ENCODE assay signal across 23 cellular contexts in the genomic region with DNA sequence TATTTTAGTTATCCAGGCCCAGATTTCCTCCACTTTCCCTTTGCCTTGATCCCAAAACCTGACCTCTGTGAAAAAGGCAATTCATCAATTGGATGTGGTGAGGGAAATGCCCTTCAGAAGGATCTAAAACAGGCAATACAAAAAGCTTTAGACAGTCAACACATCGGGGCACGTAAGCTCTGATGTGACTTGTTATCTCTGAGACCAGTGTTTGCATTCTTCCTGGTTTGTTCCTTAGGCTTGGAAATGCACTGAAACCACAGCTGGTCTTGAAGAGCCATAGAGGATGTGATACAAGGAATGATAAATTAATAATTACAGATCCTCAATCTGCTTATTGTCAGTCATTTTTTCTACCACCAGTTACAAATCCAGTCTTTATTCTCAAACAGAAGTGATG.
DNase-seq lines count a peak whose midpoint lies in the region; ATAC-seq, FAIRE-seq and TF ChIP-seq lines count a peak whose summit lies in the region.
"Had no signal": no experiment of that assay in that cellular context is flagged by ENCODE, and none has a peak within 500 bp of the region (broad histone marks: within the 10 kb centered on the region; RNA-seq: fewer than 3 reads in every experiment).

No MANE protein-coding gene starts in this region.

- intact Hi-C loops in pancreas (cut with DNase I), result loop anchor here in 2 of 3 donors (5.0 to 10.0 kb wide), 2 partner anchors 218 to 220 kb away; no protein-coding TSS in a partner anchor

- no peaks in the 10 kb centered on the region for H3K9me3 ChIP-seq in pancreas
- H3K9me3 ChIP-seq: prostate gland, upper lobe of left lung had no signal

- H3K23ac ChIP-seq in mesendoderm (ENCODE audit: low read length), result no peak overlapping the region

- no peak overlapping the region for H3K18ac ChIP-seq in mesendoderm (ENCODE audit: low read length)

- H3K36me3 ChIP-seq in mesendoderm (ENCODE audit: control insufficient read depth, insufficient read depth, low read length) (no peaks in the 10 kb centered on the region), pancreas (no peaks in the 10 kb centered on the region)
- H3K36me3 ChIP-seq: prostate gland, upper lobe of left lung had no signal

- H3K56ac ChIP-seq in mesendoderm (ENCODE audit: low read length), result no peak overlapping the region

- no peak for TF ChIP-seq CTCF in pancreas (IDR thresholded peaks at IDR 0.05)

- no peak overlapping the region for H2BK15ac ChIP-seq in mesendoderm (replicated peaks; ENCODE audit: low read depth)

- H3K79me2 ChIP-seq in mesendoderm (ENCODE audit: control insufficient read depth, insufficient read depth, low read length), result no peaks in the 10 kb centered on the region

- H3K27me3 ChIP-seq in mesendoderm (ENCODE audit: insufficient read depth, low read length, poor library complexity), result no peaks in the 10 kb centered on the region
- H3K27me3 ChIP-seq in pancreas, result no peaks in the 10 kb centered on the region
- H3K27me3 ChIP-seq: upper lobe of left lung had no signal

- no peak overlapping the region for H3K4me2 ChIP-seq in mesendoderm (ENCODE audit: low read length)

- H3K79me1 ChIP-seq in mesendoderm (ENCODE audit: low read length), result no peaks in the 10 kb centered on the region

- no peak overlapping the region for H2AK5ac ChIP-seq in mesendoderm (ENCODE audit: low read length)

- H3K4me3 ChIP-seq in mesendoderm (ENCODE audit: low read length) (no peak overlapping the region), pancreas (no peak overlapping the region)
- H3K4me3 ChIP-seq: prostate gland, upper lobe of left lung had no signal

- no peak overlapping the region for H2BK5ac ChIP-seq in mesendoderm (ENCODE audit: low read length)

- H3K27ac ChIP-seq in mesendoderm (ENCODE audit: low read depth, low read length) (no peak overlapping the region), pancreas (no peak overlapping the region)
- H3K27ac ChIP-seq: prostate gland, upper lobe of left lung had no signal

- H3K4me1 ChIP-seq in mesendoderm (ENCODE audit: control insufficient read depth, low read depth, low read length) (no peaks in the 10 kb centered on the region), pancreas (no peaks in the 10 kb centered on the region)
- H3K4me1 ChIP-seq: prostate gland had no signal

- no peak overlapping the region for H4K5ac ChIP-seq in mesendoderm (ENCODE audit: low read length)

- no CpG with 5 or more reads among the region's 2 CpGs for WGBS in mesendoderm (ENCODE audit: extremely low coverage, insufficient coverage, low lambda C conversion rate)
- WGBS in pancreas, 2 donors, result 44 to 50% methylated on average over 2 of the region's 2 CpGs

- no peak for ATAC-seq in GM19328 (IDR thresholded peaks at IDR 0.05; ENCODE audit: unreplicated experiment)
- no peak for ATAC-seq in pancreas
- ATAC-seq: HCT116, Right ventricle myocardium inferior had no signal

- no peak overlapping the region for H4K8ac ChIP-seq in mesendoderm (ENCODE audit: low read depth, low read length)

- no peak overlapping the region for H3K9ac ChIP-seq in mesendoderm (ENCODE audit: low read length)

- no peak overlapping the region for H3K4ac ChIP-seq in mesendoderm (ENCODE audit: low read depth, low read length)

- no peak overlapping the region for H2BK120ac ChIP-seq in mesendoderm (ENCODE audit: low read depth, low read length)

- no peak for FAIRE-seq in pancreas (lab: Jason Lieb, UNC)

- DNase-seq in Daoy (ENCODE audit: low read depth) (peak; percentile 28), M059J (ENCODE audit: low read depth) (peak; percentile 55), astrocyte of the hippocampus (ENCODE audit: low read depth, low spot score) (peak; percentile 34), mesendoderm (peak; percentile 13), pancreas (no peak), anterior cingulate cortex (lab: John Stamatoyannopoulos, UW) (no peak), NCI-H146 treated with DMSO at 0.1 percent for 48 hours (lab: John Stamatoyannopoulos, UW; ENCODE audit: unreplicated experiment) (no peak)
- DNase-seq: activated CD4-positive, alpha-beta T cell treated with anti-CD3 and anti-CD28 coated beads, Interleukin-2, amount 50 U/mL, for 1 hour; activated CD8-positive, alpha-beta memory T cell treated with anti-CD3 and anti-CD28 coated beads, Interleukin-2, amount 50 U/mL, for 4 hours; activated effector memory CD4-positive, alpha-beta T cell treated with Interleukin-2 at 50 U/mL for 16 hours; caudate nucleus; DND-41; Kasumi-1; kidney glomerular epithelial cell; midbrain; NCI-H1048; NCI-H524; stimulated activated CD4-positive, alpha-beta T cell treated with anti-CD3 and anti-CD28 coated beads, Interleukin-4, amount 100 ng/mL, for 4 hours; upper lobe of left lung had no signal

Comparison
In these comparisons a context has a peak if more than half of its experiments do, and no peak if none do; other contexts are left out.
1. DNase-seq: peak in Daoy (single experiment), M059J (single experiment), astrocyte of the hippocampus (single experiment) and mesendoderm (single experiment); none in pancreas (0 of 6), anterior cingulate cortex (0 of 58) and NCI-H146 treated with DMSO at 0.1 percent for 48 hours (single experiment).